In the genomic region with DNA sequence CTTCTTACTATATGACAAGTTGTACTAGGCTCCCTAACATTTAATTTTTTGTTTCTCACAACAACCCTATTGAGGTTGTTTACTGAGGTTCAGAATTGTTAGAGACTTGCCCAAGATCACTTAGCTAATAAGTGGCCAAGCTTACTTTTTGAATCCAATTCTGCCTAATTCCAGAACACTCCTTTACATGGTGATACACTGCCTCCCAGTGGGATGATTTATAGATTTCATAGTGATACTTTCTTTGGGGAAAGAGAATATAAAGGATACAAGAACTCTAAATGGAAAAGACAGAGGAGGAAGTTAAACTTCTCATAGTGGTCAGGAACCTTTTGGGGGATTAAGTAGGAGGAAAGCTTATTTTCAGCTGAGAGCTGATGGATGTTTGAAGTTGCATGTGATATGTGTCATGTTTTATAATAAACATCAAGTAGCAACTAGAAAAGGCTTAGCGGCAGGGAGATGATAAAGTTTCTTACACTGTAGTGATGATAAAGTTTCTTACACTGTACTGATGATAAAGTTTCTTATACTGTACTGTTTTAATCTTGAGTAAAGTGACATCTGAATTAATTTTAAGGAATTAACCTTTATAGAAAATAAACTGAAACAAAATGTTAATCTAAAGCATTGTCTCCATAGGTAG, we compare ENCODE assay signal across 9 cellular contexts. TPM values are rescaled to one million over a fixed set of nuclear protein-coding genes. Genes with fewer than 3 reads are reported as not detected.
A peak's percentile ranks its signal among the peaks of the same experiment; 100 is the strongest.
DNase-seq lines count a peak whose midpoint lies in the region; ATAC-seq and TF ChIP-seq lines count a peak whose summit lies in the region.
"Had no signal": no experiment of that assay in that cellular context is flagged by ENCODE, and none has a peak within 500 bp of the region (broad histone marks: within the 10 kb centered on the region; RNA-seq: fewer than 3 reads in every experiment).

No MANE protein-coding gene starts in this region.

- peaks cover 3% of the 10 kb centered on the region for H3K36me3 Mint-ChIP-seq in CD8-positive, alpha-beta T cell

- CTCF ChIA-PET in CD8-positive, alpha-beta T cell (lab: Charles Lee), result no interaction called here

- peaks cover 31% of the 10 kb centered on the region for H3K4me1 ChIP-seq in CD8-positive, alpha-beta T cell (ENCODE audit: insufficient read depth, low read length)
- H3K4me1 ChIP-seq in lower lobe of right lung, result peaks cover 51% of the 10 kb centered on the region

- peak overlapping the region; percentile 54 for H3K4me3 Mint-ChIP-seq in CD8-positive, alpha-beta T cell

- H3K4me1 Mint-ChIP-seq in CD8-positive, alpha-beta T cell (ENCODE audit: low read depth), result peaks cover 56% of the 10 kb centered on the region

- no peaks in the 10 kb centered on the region for H3K9me3 ChIP-seq in CD8-positive, alpha-beta T cell (ENCODE audit: low read length)
- H3K9me3 ChIP-seq in lower lobe of right lung, result no peaks in the 10 kb centered on the region
- H3K9me3 ChIP-seq: HAP-1 had no signal

- intact Hi-C loops in CD8-positive, alpha-beta T cell (cut with DNase I, micrococcal nuclease), result loop anchor here (1.0 kb wide), 2 partner anchors 12 to 16 kb away; no protein-coding TSS in a partner anchor
- intact Hi-C loops in lower lobe of right lung (cut with DNase I), result no loop called here

- no peak overlapping the region for H3K27ac ChIP-seq in CD8-positive, alpha-beta T cell (ENCODE audit: low read depth, low read length)
- H3K27ac ChIP-seq in lower lobe of right lung, result no peak overlapping the region

- H3K27ac Mint-ChIP-seq in CD8-positive, alpha-beta T cell, result peak overlapping the region; percentile 72

- DNase-seq in CD8-positive, alpha-beta T cell, result no peak
- no peak for DNase-seq in LNCaP clone FGC (ENCODE audit: low read depth)
- DNase-seq in amniotic epithelial cell (ENCODE audit: low read depth), result peak; percentile 44
- no peak for DNase-seq in lower lobe of right lung
- DNase-seq in SHP77 (lab: John Stamatoyannopoulos, UW), result no peak

- peak; percentile 56 for ATAC-seq in CD8-positive, alpha-beta T cell
- ATAC-seq in lower lobe of right lung (peak in 1 of 2 donors; percentile 72), GM19455 (IDR thresholded peaks at IDR 0.05; ENCODE audit: unreplicated experiment) (no peak), HG03520 (IDR thresholded peaks at IDR 0.05; ENCODE audit: unreplicated experiment) (no peak), GM18858 (IDR thresholded peaks at IDR 0.05; ENCODE audit: unreplicated experiment) (no peak)

- no peak overlapping the region for H3K4me3 ChIP-seq in CD8-positive, alpha-beta T cell (ENCODE audit: low read depth, low read length)
- H3K4me3 ChIP-seq in LNCaP clone FGC (ENCODE audit: low read depth, low read length), result no peak overlapping the region
- H3K4me3 ChIP-seq in lower lobe of right lung, result no peak overlapping the region
- H3K4me3 ChIP-seq: HAP-1 had no signal

- no peaks in the 10 kb centered on the region for H3K9me3 Mint-ChIP-seq in CD8-positive, alpha-beta T cell

- no peaks in the 10 kb centered on the region for H3K27me3 Mint-ChIP-seq in CD8-positive, alpha-beta T cell (ENCODE audit: low read depth)

- no peaks in the 10 kb centered on the region for H3K27me3 ChIP-seq in CD8-positive, alpha-beta T cell (ENCODE audit: insufficient read depth, low read length)
- H3K27me3 ChIP-seq in lower lobe of right lung (ENCODE audit: low read depth), result no peaks in the 10 kb centered on the region

- H3K36me3 ChIP-seq in CD8-positive, alpha-beta T cell (ENCODE audit: insufficient read depth, low read length), result no peaks in the 10 kb centered on the region
- no peaks in the 10 kb centered on the region for H3K36me3 ChIP-seq in lower lobe of right lung
- H3K36me3 ChIP-seq: HAP-1 had no signal

- TF ChIP-seq CTCF in CD8-positive, alpha-beta T cell (IDR thresholded peaks at IDR 0.05), result peak; percentile 34
- TF ChIP-seq CTCF in LNCaP clone FGC (IDR thresholded peaks at IDR 0.05; ENCODE audit: control insufficient read depth, extremely low read depth, insufficient read depth) (peak; percentile 17; the same call in 1 of the 2 replicates), lower lobe of right lung (IDR thresholded peaks at IDR 0.05) (peak; percentile 21)

- POLR2A ChIA-PET in CD8-positive, alpha-beta T cell (lab: Charles Lee), result interaction anchor here (0.6 to 1.2 kb wide), 2 partner anchors 14 to 39 kb away, joined by 3 to 4 read pairs; no protein-coding TSS in a partner anchor

RNA-seq across cellular contexts. Expression of a gene that starts 15.3 kb away (rescaled TPM):
- 100 to 1,000 TPM; 104 to 105 TPM for total RNA-seq in CD8-positive, alpha-beta T cell
- 88.2 TPM for total RNA-seq in lower lobe of right lung
